In the genomic region with DNA sequence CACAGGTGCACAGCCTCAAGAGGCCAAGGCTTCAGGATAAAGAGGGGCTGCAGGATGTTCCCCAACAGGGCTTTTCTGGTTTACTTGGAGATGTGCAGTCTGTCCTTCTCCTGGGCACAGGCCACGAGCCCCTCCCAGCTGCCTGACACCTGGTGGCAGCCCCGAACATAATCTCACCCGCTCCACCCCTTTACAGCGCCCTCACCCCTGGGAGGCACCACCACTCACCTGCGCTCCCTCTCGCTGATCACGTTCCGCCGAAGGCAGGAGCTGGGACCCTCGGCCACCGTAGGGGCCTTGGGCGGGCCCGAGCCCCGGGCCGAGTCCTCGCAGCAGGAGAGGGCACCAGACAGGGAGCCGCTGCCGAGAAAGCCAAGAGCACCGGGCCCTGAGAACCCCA, we compare ENCODE assay signal across 26 cellular contexts. TPM values are rescaled to one million over a fixed set of nuclear protein-coding genes. Genes with fewer than 3 reads are reported as not detected.
"Had no signal": no experiment of that assay in that cellular context is flagged by ENCODE, and none has a peak within 500 bp of the region (broad histone marks: within the 10 kb centered on the region; RNA-seq: fewer than 3 reads in every experiment).

No MANE protein-coding gene starts in this region.

- H3K4me3 Mint-ChIP-seq: activated naive CD4-positive, alpha-beta T cell treated with anti-CD3 and anti-CD28 coated beads, Interleukin-2, amount 10 ng/mL, durations not matched to agents 7 days and 5 days; activated T-cell treated with anti-CD3 and anti-CD28 coated beads, Interleukin-2, amount 50 U/mL, for 4 hours; immature natural killer cell; naive B cell; neural crest cell had no signal

- H3K9me3 Mint-ChIP-seq: activated naive CD4-positive, alpha-beta T cell treated with anti-CD3 and anti-CD28 coated beads, Interleukin-2, amount 10 ng/mL, durations not matched to agents 7 days and 5 days; activated T-cell treated with anti-CD3 and anti-CD28 coated beads, Interleukin-2, amount 50 U/mL, for 4 hours; immature natural killer cell; naive B cell; neural crest cell had no signal

- H3K4me1 Mint-ChIP-seq: activated naive CD4-positive, alpha-beta T cell treated with anti-CD3 and anti-CD28 coated beads, Interleukin-2, amount 10 ng/mL, durations not matched to agents 7 days and 5 days; naive B cell; neural crest cell had no signal

- H3K27ac Mint-ChIP-seq: activated naive CD4-positive, alpha-beta T cell treated with anti-CD3 and anti-CD28 coated beads, Interleukin-2, amount 10 ng/mL, durations not matched to agents 7 days and 5 days; immature natural killer cell; naive B cell had no signal

- DNase-seq: activated CD4-positive, alpha-beta T cell treated with anti-CD3 and anti-CD28 coated beads, Interleukin-2, amount 50 U/mL, for 1 hour; activated CD4-positive, CD25-positive, alpha-beta regulatory T cell treated with anti-CD3 and anti-CD28 coated beads, Interleukin-2, amount 50 U/mL, for 72 hours; activated CD8-positive, alpha-beta memory T cell treated with anti-CD3 and anti-CD28 coated beads, Interleukin-2, amount 50 U/mL, for 4 hours; activated naive CD4-positive, alpha-beta T cell treated with anti-CD3 and anti-CD28 coated beads, Interleukin-2, amount 10 ng/mL, durations not matched to agents 7 days and 5 days; activated T-cell treated with anti-CD3 and anti-CD28 coated beads, Interleukin-2, amount 50 U/mL, for 4 hours; aorta; brain microvascular endothelial cell; central memory CD4-positive, alpha-beta T cell; erythroblast; immature natural killer cell; left ventricle myocardium superior; mesenchymal stem cell; mucosa of descending colon; naive B cell; stimulated activated CD4-positive, alpha-beta T cell treated with anti-CD3 and anti-CD28 coated beads, Interleukin-2, amount 100 ng/mL, for 24 hours; stimulated activated naive CD4-positive, alpha-beta T cell treated with Interleukin-2 at 50 U/mL for 16 hours; T1000; thyroid gland had no signal

- H3K36me3 Mint-ChIP-seq: activated naive CD4-positive, alpha-beta T cell treated with anti-CD3 and anti-CD28 coated beads, Interleukin-2, amount 10 ng/mL, durations not matched to agents 7 days and 5 days; immature natural killer cell; naive B cell had no signal

RNA-seq across cellular contexts. Expression of a gene that starts 0.5 kb away (rescaled TPM):
- total RNA-seq: activated T-cell treated with anti-CD3 and anti-CD28 coated beads, Interleukin-2, amount 50 U/mL, for 4 hours; aorta; frontal cortex; left ventricle myocardium superior; mucosa of descending colon; neural crest cell; osteocyte; right atrium auricular region; subcutaneous adipose tissue; thyroid gland; ureter had no signal

RNA-seq across cellular contexts. Expression of a gene that starts 3.2 kb away (rescaled TPM):
- total RNA-seq: osteocyte had no signal

RNA-seq across cellular contexts. Expression of a gene that starts 35.7 kb away (rescaled TPM):
- total RNA-seq: activated T-cell treated with anti-CD3 and anti-CD28 coated beads, Interleukin-2, amount 50 U/mL, for 4 hours; aorta; frontal cortex; left ventricle myocardium superior; mucosa of descending colon; osteocyte; prostate gland; right atrium auricular region; skeletal muscle tissue; subcutaneous adipose tissue; thyroid gland; ureter had no signal

RNA-seq across cellular contexts. Expression of a gene that starts 59.4 kb away (rescaled TPM):
- total RNA-seq: activated T-cell treated with anti-CD3 and anti-CD28 coated beads, Interleukin-2, amount 50 U/mL, for 4 hours; aorta; frontal cortex; left ventricle myocardium superior; mucosa of descending colon; neural crest cell; osteocyte; prostate gland; right atrium auricular region; skeletal muscle tissue; subcutaneous adipose tissue; thyroid gland; ureter had no signal
